In genomic region chr5:132203464-132203818, GRCh38 we compare ENCODE assay signal across 15 cellular contexts. TPM values are rescaled to one million over a fixed set of nuclear protein-coding genes. Genes with fewer than 3 reads are reported as not detected.
A peak's percentile ranks its signal among the peaks of the same experiment; 100 is the strongest.
DNase-seq lines count a peak whose midpoint lies in the region; ATAC-seq and TF ChIP-seq lines count a peak whose summit lies in the region.
"Had no signal": no experiment of that assay in that cellular context is flagged by ENCODE, and none has a peak within 500 bp of the region (broad histone marks: within the 10 kb centered on the region; RNA-seq: fewer than 3 reads in every experiment).

No MANE protein-coding gene starts in this region.

- ATAC-seq in heart right ventricle, result peak in 3 of 8 donors; percentile 32 to 50 (median 45)

- H2AFZ ChIP-seq in OCI-LY1 (ENCODE audit: low read length), result no peak overlapping the region

- H4K20me1 ChIP-seq in OCI-LY1 (ENCODE audit: insufficient read depth, low read length), result no peaks in the 10 kb centered on the region

- peaks cover 23 to 54% (median 35%) of the 10 kb centered on the region in 9 donors for H3K4me1 ChIP-seq in heart right ventricle
- H3K4me1 ChIP-seq in OCI-LY1 (ENCODE audit: insufficient read depth, low read length, severe bottlenecking), result peaks cover 53% of the 10 kb centered on the region

- H3K27me3 ChIP-seq in heart right ventricle (no peaks in the 10 kb centered on the region), OCI-LY1 (ENCODE audit: insufficient read depth, low read length) (no peaks in the 10 kb centered on the region)
- H3K27me3 ChIP-seq: SJCRH30 had no signal

- intact Hi-C loops in heart right ventricle (cut with DNase I), result no loop called here
- intact Hi-C loops in cardiac septum (cut with DNase I), result no loop called here

- DNase-seq in heart right ventricle (no peak), cardiac septum (ENCODE audit: low spot score) (no peak), fibroblast of peridontal ligament (ENCODE audit: extremely low read depth) (peak; percentile 61), putamen (ENCODE audit: low spot score) (no peak), RPMI8226 (no peak), DMS153 treated with DMSO at 0.1 percent for 48 hours (lab: John Stamatoyannopoulos, UW; ENCODE audit: unreplicated experiment) (no peak)
- DNase-seq: ACHN; activated CD4-positive, alpha-beta T cell treated with anti-CD3 and anti-CD28 coated beads for 48 hours; activated naive CD8-positive, alpha-beta T cell treated with anti-CD3 and anti-CD28 coated beads, Interleukin-2, amount 50 U/mL, for 24 hours; NCI-H1105; SJCRH30; stimulated activated CD4-positive, alpha-beta T cell treated with anti-CD3 and anti-CD28 coated beads, Interleukin-4, amount 100 ng/mL, for 4 hours; T1000 had no signal

- no peak overlapping the region for H3K9ac ChIP-seq in OCI-LY1 (ENCODE audit: low read length)

- 86 to 91% methylated on average over 4 of the region's 4 CpGs for WGBS in heart right ventricle, 2 donors

- peak overlapping the region in 7 of 10 donors; percentile 12 to 71 (median 52) for H3K27ac ChIP-seq in heart right ventricle
- H3K27ac ChIP-seq in OCI-LY1 (ENCODE audit: low read depth, low read length, poor library complexity, severe bottlenecking), result peak overlapping the region; percentile 29
- peak overlapping the region; percentile 54 for H3K27ac ChIP-seq in temporal lobe (ENCODE audit: low read depth, low read length)
- H3K27ac ChIP-seq: SJCRH30 had no signal

- H3K4me3 ChIP-seq in heart right ventricle (no peak overlapping the region), OCI-LY1 (ENCODE audit: low read depth, low read length, poor library complexity, severe bottlenecking) (no peak overlapping the region)
- H3K4me3 ChIP-seq: SJCRH30 had no signal

- H3F3A ChIP-seq in OCI-LY1 (ENCODE audit: insufficient read depth, low read length), result no peaks in the 10 kb centered on the region

- H3K36me3 ChIP-seq in heart right ventricle, result peaks cover 0 to 97% (median 28%) of the 10 kb centered on the region in 9 donors
- no peaks in the 10 kb centered on the region for H3K36me3 ChIP-seq in OCI-LY1 (ENCODE audit: insufficient read depth, low read length)

- no peaks in the 10 kb centered on the region for H3K79me2 ChIP-seq in OCI-LY1 (ENCODE audit: insufficient read depth, low read length)

- H3K9me2 ChIP-seq in OCI-LY1 (ENCODE audit: low read depth, low read length), result no peaks in the 10 kb centered on the region

- H3K4me2 ChIP-seq in OCI-LY1 (ENCODE audit: low read length), result no peak overlapping the region

- H3K9me3 ChIP-seq in heart right ventricle (no peaks in the 10 kb centered on the region), OCI-LY1 (ENCODE audit: low read length) (no peaks in the 10 kb centered on the region)
- H3K9me3 ChIP-seq: SJCRH30 had no signal

- TF ChIP-seq CTCF in heart right ventricle (IDR thresholded peaks at IDR 0.05), result no peak
- TF ChIP-seq CTCF in OCI-LY1 (IDR thresholded peaks at IDR 0.05; ENCODE audit: low read length), result no peak

RNA-seq across cellular contexts. Expression of gene P4HA2, which starts 24.2 kb away (rescaled TPM):
- 10 to 100 TPM; 35.0 to 77.1 (median 52.4) TPM for total RNA-seq in heart right ventricle
- polyA plus RNA-seq in heart right ventricle, result 10 to 100 TPM; 27.2 to 97.0 TPM
- total RNA-seq in cardiac septum, result 50.5 TPM
- total RNA-seq in temporal lobe, result 8.9 TPM

RNA-seq across cellular contexts. Expression of gene PDLIM4, which starts 54.1 kb away (rescaled TPM):
- total RNA-seq in heart right ventricle, result 1 to 10 TPM; 2.1 to 8.7 (median 3.4) TPM
- 10 to 100 TPM in 1 of 2 donors, 1 to 10 TPM in 1; 3.4 to 15.3 TPM for polyA plus RNA-seq in heart right ventricle
- total RNA-seq in cardiac septum, result 8.8 TPM
- total RNA-seq in temporal lobe, result 6.9 TPM
